Comparison of ENCODE assay signal across 21 cellular contexts in the genomic region with DNA sequence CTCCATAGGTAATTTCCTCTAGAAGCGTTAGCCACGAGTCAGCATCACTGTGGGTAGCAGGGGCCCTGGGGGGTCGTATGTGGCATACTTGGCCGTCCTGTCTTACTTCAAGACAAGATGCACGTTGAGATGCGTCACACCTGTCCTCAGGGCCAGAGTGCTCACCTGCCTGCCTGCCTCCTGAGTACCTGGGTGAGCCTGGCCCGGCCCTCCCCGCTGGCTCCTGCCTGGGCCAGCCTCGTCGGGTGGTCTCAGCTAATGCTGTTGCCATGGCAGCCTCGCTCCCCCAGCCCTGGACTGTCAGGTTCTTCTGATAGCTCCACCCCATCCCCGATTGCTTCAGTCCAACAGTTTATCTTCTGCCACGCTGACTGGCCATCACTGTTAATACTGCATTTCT.
DNase-seq lines count a peak whose midpoint lies in the region; ATAC-seq and TF ChIP-seq lines count a peak whose summit lies in the region.
"Had no signal": no experiment of that assay in that cellular context is flagged by ENCODE, and none has a peak within 500 bp of the region (broad histone marks: within the 10 kb centered on the region; RNA-seq: fewer than 3 reads in every experiment).

No MANE protein-coding gene starts in this region.

- peaks cover 3% of the 10 kb centered on the region for H3K79me1 ChIP-seq in mesenchymal stem cell (replicated peaks; ENCODE audit: low read length, poor library complexity, severe bottlenecking)

- H4K91ac ChIP-seq in mesenchymal stem cell (ENCODE audit: low read length), result peak overlapping the region; percentile 81

- H3K27ac ChIP-seq in coronary artery (no peak overlapping the region), mesenchymal stem cell (ENCODE audit: low read length, poor library complexity, severe bottlenecking) (no peak overlapping the region), sigmoid colon (no peak overlapping the region)
- H3K27ac ChIP-seq: A549; BLaER1 treated with 17β-estradiol and CSF1 and Interleukin-3, amounts not matched to agents 10 nM and 100 nM; KMS-11 had no signal

- DNase-seq in HK-2 (ENCODE audit: unreplicated experiment), result peak; percentile 14
- peak; percentile 31 for DNase-seq in coronary artery (ENCODE audit: low spot score)
- no peak for DNase-seq in mesenchymal stem cell
- DNase-seq in sigmoid colon, result peak; percentile 42
- no peak for DNase-seq in GDM1 (lab: John Stamatoyannopoulos, UW)
- DNase-seq: AML-193; CD4-positive, alpha-beta T cell; HFFc6; MM.1S; NCI-H1694; NCI-H2029 treated with DMSO at 0.1 percent for 48 hours; NCI-H446 treated with DMSO at 0.1 percent for 48 hours; RPMI8226; SHP77 treated with DMSO at 0.1 percent for 48 hours had no signal

- H3K18ac ChIP-seq in mesenchymal stem cell (ENCODE audit: low read depth in 1 of 2, low read length in 2 of 2), result peak overlapping the region in 1 of 2 experiments; percentile 59

- ATAC-seq in HG03139 (IDR thresholded peaks at IDR 0.05; ENCODE audit: unreplicated experiment) (no peak), HG02798 (IDR thresholded peaks at IDR 0.05; ENCODE audit: poor library complexity, unreplicated experiment) (no peak)

- intact Hi-C loops in sigmoid colon (cut with DNase I), result no loop called here

- no peak overlapping the region for H3K9ac ChIP-seq in mesenchymal stem cell (ENCODE audit: low read length)
- H3K9ac ChIP-seq: BLaER1 treated with 17β-estradiol and CSF1 and Interleukin-3, amounts not matched to agents 10 nM and 100 nM; KMS-11 had no signal

- H3K9me3 ChIP-seq in mesenchymal stem cell (ENCODE audit: control insufficient read depth, low read length), result peaks cover 5% of the 10 kb centered on the region
- H3K9me3 ChIP-seq in sigmoid colon, result peaks cover 0 to 3% (median 0%) of the 10 kb centered on the region in 4 donors
- H3K9me3 ChIP-seq: A549 had no signal

- TF ChIP-seq EP300 in sigmoid colon (IDR thresholded peaks at IDR 0.05), result no peak

- H3K36me3 ChIP-seq in mesenchymal stem cell (ENCODE audit: control insufficient read depth in 1 of 2, insufficient read depth in 2 of 2, low read depth in 1 of 2, low read length in 2 of 2) (peaks cover 29 to 43% of the 10 kb centered on the region in 2 experiments), sigmoid colon (peaks cover 0 to 18% (median 6%) of the 10 kb centered on the region in 4 donors)
- H3K36me3 ChIP-seq: HAP-1 had no signal

- TF ChIP-seq CTCF in coronary artery (IDR thresholded peaks at IDR 0.05) (no peak), sigmoid colon (IDR thresholded peaks at IDR 0.05) (no peak)

- H4K8ac ChIP-seq in mesenchymal stem cell (ENCODE audit: low read length), result no peak overlapping the region

- H3K4me3 ChIP-seq in coronary artery (no peak overlapping the region), mesenchymal stem cell (ENCODE audit: insufficient read depth in 1 of 2, low read depth in 1 of 2, low read length in 2 of 2) (no peak overlapping the region), sigmoid colon (no peak overlapping the region)
- H3K4me3 ChIP-seq: A549, GM23338, HAP-1 had no signal

- H2BK15ac ChIP-seq in mesenchymal stem cell (ENCODE audit: low read depth, poor library complexity, severe bottlenecking), result no peak overlapping the region

- H3K14ac ChIP-seq in mesenchymal stem cell (ENCODE audit: low read length in 2 of 2), result peak overlapping the region in 1 of 2 experiments; percentile 80

- no peak overlapping the region for H2BK120ac ChIP-seq in mesenchymal stem cell (ENCODE audit: low read depth, low read length)

- no peak for TF ChIP-seq POLR2A in sigmoid colon (IDR thresholded peaks at IDR 0.05)

- WGBS in mesenchymal stem cell, result 87% methylated on average over 13 of the region's 13 CpGs
- 88 to 95% methylated on average over 13 of the region's 13 CpGs for WGBS in sigmoid colon, 2 donors

- no peak overlapping the region for H3K4me2 ChIP-seq in mesenchymal stem cell (ENCODE audit: low read length, poor library complexity, severe bottlenecking)
- H3K4me2 ChIP-seq: A549, GM23338, KMS-11 had no signal

- H3K23ac ChIP-seq in mesenchymal stem cell (ENCODE audit: low read length in 2 of 2), result no peak overlapping the region

- H3K27me3 ChIP-seq in mesenchymal stem cell (ENCODE audit: control insufficient read depth in 1 of 2, insufficient read depth in 1 of 2, low read length in 2 of 2), result no peaks in the 10 kb centered on the region
- no peaks in the 10 kb centered on the region for H3K27me3 ChIP-seq in sigmoid colon
- H3K27me3 ChIP-seq: BLaER1 treated with 17β-estradiol and CSF1 and Interleukin-3, amounts not matched to agents 10 nM and 100 nM had no signal

- peak overlapping the region in 1 of 2 experiments; percentile 94 for H2BK12ac ChIP-seq in mesenchymal stem cell (ENCODE audit: low read length in 2 of 2)

- H2BK5ac ChIP-seq in mesenchymal stem cell (ENCODE audit: low read depth, low read length, poor library complexity, severe bottlenecking), result no peak overlapping the region

- H3K4me1 ChIP-seq in mesenchymal stem cell (ENCODE audit: control insufficient read depth, insufficient read depth, low read depth, low read length) (peaks cover 20% of the 10 kb centered on the region), sigmoid colon (peaks cover 0 to 7% (median 0%) of the 10 kb centered on the region in 4 donors)
- H3K4me1 ChIP-seq: HAP-1 had no signal

- no peak overlapping the region for H2AFZ ChIP-seq in mesenchymal stem cell (ENCODE audit: low read depth, low read length)
- H2AFZ ChIP-seq: GM23338 had no signal

- no peak overlapping the region for H3K4ac ChIP-seq in mesenchymal stem cell (ENCODE audit: low read depth in 1 of 2, low read length in 2 of 2)

- H2AK5ac ChIP-seq in mesenchymal stem cell (ENCODE audit: low read length, severe bottlenecking), result no peak overlapping the region

Comparison
In these comparisons a context has a peak if more than half of its experiments do, and no peak if none do; other contexts are left out.
1. DNase-seq: peak in HK-2 (single experiment), coronary artery (single experiment) and sigmoid colon (single experiment); none in mesenchymal stem cell (single experiment) and GDM1 (single experiment).